Comparison of ENCODE assay signal across 14 cellular contexts in the genomic region with DNA sequence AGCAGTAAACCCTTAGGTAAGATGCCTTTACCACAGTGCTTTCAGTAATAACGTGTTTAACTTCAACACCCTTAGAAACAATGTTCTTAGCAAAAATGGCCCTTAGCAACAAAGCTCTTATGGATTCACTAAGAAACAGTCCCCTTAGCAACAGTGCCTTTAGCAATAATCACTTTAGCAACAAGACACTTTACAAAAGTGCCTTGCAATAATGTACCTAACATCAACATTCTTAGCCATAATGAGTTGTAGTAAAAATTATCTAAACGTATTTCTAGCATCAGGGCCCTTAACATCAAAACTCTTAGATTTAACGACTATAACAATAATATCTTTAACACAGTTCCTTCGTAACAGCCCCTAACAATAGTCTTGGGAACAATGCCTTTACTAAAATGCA. TPM values are rescaled to one million over a fixed set of nuclear protein-coding genes. Genes with fewer than 3 reads are reported as not detected.
DNase-seq lines count a peak whose midpoint lies in the region; ATAC-seq and TF ChIP-seq lines count a peak whose summit lies in the region.
"Not testable (repeated sequence)": the region's sequence is repeated elsewhere in the genome, so short reads cannot be mapped to it uniquely, and the experiment has no call there.
"Had no signal": no experiment of that assay in that cellular context is flagged by ENCODE, and none has a peak within 500 bp of the region (broad histone marks: within the 10 kb centered on the region; RNA-seq: fewer than 3 reads in every experiment).

No MANE protein-coding gene starts in this region.

- H3K9me3 Mint-ChIP-seq in endothelial cell (ENCODE audit: unreplicated experiment) = not testable (repeated sequence)

- not testable (repeated sequence) for H2BK5ac ChIP-seq in mesendoderm (ENCODE audit: low read length)

- not testable (repeated sequence) for H2AFZ ChIP-seq in neural cell (ENCODE audit: low read depth, low read length)

- not testable (repeated sequence) for H3K79me1 ChIP-seq in mesendoderm (ENCODE audit: low read length)

- not testable (repeated sequence) for TF ChIP-seq RAD21 in neural cell (conservative IDR thresholded peaks at IDR 0.05)

- peak; percentile 88 for TF ChIP-seq EP300 in neural cell (conservative IDR thresholded peaks at IDR 0.05; ENCODE audit: poor library complexity, severe bottlenecking)

- DNase-seq in T-helper 17 cell; endothelial cell (ENCODE audit: low spot score): not testable (repeated sequence)
- peak; percentile 1 for DNase-seq in inferior parietal cortex (ENCODE audit: extremely low spot score)
- DNase-seq in mesendoderm = peak; percentile 0

- H3K4me2 ChIP-seq in mesendoderm (ENCODE audit: low read length) = not testable (repeated sequence)
- H3K4me2 ChIP-seq in neural cell (ENCODE audit: low read length) = peak overlapping the region; percentile 10

- not testable (repeated sequence) for H3K36me3 ChIP-seq in mesendoderm (ENCODE audit: control insufficient read depth, insufficient read depth, low read length); neural cell (ENCODE audit: insufficient read depth, low read length); rectal smooth muscle tissue (ENCODE audit: control insufficient read depth, insufficient read depth, low read length)

- not testable (repeated sequence) for H3K36me3 Mint-ChIP-seq in T-helper 17 cell (ENCODE audit: low read depth); endothelial cell (ENCODE audit: low read depth, unreplicated experiment)

- not testable (repeated sequence) for H3F3A ChIP-seq in neural cell (ENCODE audit: insufficient read depth, low read length, poor library complexity, severe bottlenecking)

- H3K27ac Mint-ChIP-seq in T-helper 17 cell (peak overlapping the region; percentile 88), endothelial cell (ENCODE audit: unreplicated experiment) (peak overlapping the region; percentile 96)

- H3K27me3 ChIP-seq in mesendoderm (ENCODE audit: insufficient read depth, low read length, poor library complexity); neural cell (ENCODE audit: insufficient read depth, low read depth, low read length); rectal smooth muscle tissue (ENCODE audit: control insufficient read depth, insufficient read depth, low read length): not testable (repeated sequence)

- not testable (repeated sequence) for H2BK120ac ChIP-seq in mesendoderm (ENCODE audit: low read depth, low read length)

- not testable (repeated sequence) for TF ChIP-seq CTCF in endothelial cell (IDR thresholded peaks at IDR 0.05; ENCODE audit: unreplicated experiment); neural cell (IDR thresholded peaks at IDR 0.05; ENCODE audit: poor library complexity, severe bottlenecking)

- not testable (repeated sequence) for H3K27ac ChIP-seq in mesendoderm (ENCODE audit: low read depth, low read length)
- H3K27ac ChIP-seq in neural cell (ENCODE audit: low read length) = peak overlapping the region; percentile 78
- H3K27ac ChIP-seq in rectal smooth muscle tissue (ENCODE audit: low read depth, low read length) = peak overlapping the region; percentile 24

- H3K56ac ChIP-seq in mesendoderm (ENCODE audit: low read length) = not testable (repeated sequence)

- H3K9ac ChIP-seq in mesendoderm (ENCODE audit: low read length); rectal smooth muscle tissue (ENCODE audit: low read length): not testable (repeated sequence)
- H3K9ac ChIP-seq in neural cell (ENCODE audit: low read length) = peak overlapping the region; percentile 41

- not testable (repeated sequence) for H4K8ac ChIP-seq in mesendoderm (ENCODE audit: low read depth, low read length)

- H2AK5ac ChIP-seq in mesendoderm (ENCODE audit: low read length) = not testable (repeated sequence)

- peak; percentile 19 for ATAC-seq in T-helper 17 cell

- H3K4me3 ChIP-seq in mesendoderm (ENCODE audit: low read length); rectal smooth muscle tissue (ENCODE audit: low read length): not testable (repeated sequence)
- peak overlapping the region; percentile 32 for H3K4me3 ChIP-seq in neural cell (ENCODE audit: low read length)

- not testable (repeated sequence) for H3K23ac ChIP-seq in mesendoderm (ENCODE audit: low read length)

- not testable (repeated sequence) for H2BK15ac ChIP-seq in mesendoderm (replicated peaks; ENCODE audit: low read depth)

- H3K4ac ChIP-seq in mesendoderm (ENCODE audit: low read depth, low read length) = not testable (repeated sequence)

- H3K9me3 ChIP-seq in T-helper 17 cell (ENCODE audit: control insufficient read depth, low read length, poor library complexity, severe bottlenecking); neural cell (ENCODE audit: low read length): not testable (repeated sequence)

- not testable (repeated sequence) for H3K4me1 ChIP-seq in mesendoderm (ENCODE audit: control insufficient read depth, low read depth, low read length); rectal smooth muscle tissue (ENCODE audit: control insufficient read depth, insufficient read depth, low read length)

- WGBS in mesendoderm (ENCODE audit: extremely low coverage, insufficient coverage, low lambda C conversion rate) = no CpG with 5 or more reads among the region's 4 CpGs

- H3K79me2 ChIP-seq in mesendoderm (ENCODE audit: control insufficient read depth, insufficient read depth, low read length); neural cell (replicated peaks; ENCODE audit: insufficient read depth, low read length): not testable (repeated sequence)

- not testable (repeated sequence) for H3K27me3 Mint-ChIP-seq in T-helper 17 cell; endothelial cell (ENCODE audit: unreplicated experiment)

- not testable (repeated sequence) for H4K5ac ChIP-seq in mesendoderm (ENCODE audit: low read length)

- H3K4me3 Mint-ChIP-seq in T-helper 17 cell = peak overlapping the region; percentile 15
- H3K4me3 Mint-ChIP-seq in endothelial cell (ENCODE audit: unreplicated experiment) = peak overlapping the region; percentile 42

- not testable (repeated sequence) for H3K18ac ChIP-seq in mesendoderm (ENCODE audit: low read length)

- not testable (repeated sequence) for H3K4me1 Mint-ChIP-seq in T-helper 17 cell; endothelial cell (ENCODE audit: unreplicated experiment)

- H3K9me2 ChIP-seq in neural cell (ENCODE audit: insufficient read depth, low read length) = not testable (repeated sequence)

- not testable (repeated sequence) for H4K20me1 ChIP-seq in neural cell (ENCODE audit: insufficient read depth)

TF ChIP-seq in neural cell, 6 proteins besides CTCF, POLR2A, EP300 and RAD21:
- peak; percentile 10 for TF ChIP-seq POLR2AphosphoS5 (IDR thresholded peaks at IDR 0.05)

RNA-seq across cellular contexts. Expression of gene ZNF658, which starts 37.8 kb away (rescaled TPM):
- 1 to 10 TPM; 1.4 to 4.8 TPM for total RNA-seq in T-helper 17 cell
- 10.0 TPM for total RNA-seq in endothelial cell (ENCODE audit: unreplicated experiment)
- polyA plus RNA-seq in mesendoderm (2013, experiment 1 of 2) = 1.8 TPM
- 1.8 TPM for polyA plus RNA-seq in mesendoderm (2013, experiment 2 of 2)
- polyA plus RNA-seq in neural cell = 4.9 and 6.3 TPM in 2 replicates
- polyA minus RNA-seq in neural cell = 15.3 and 16.0 TPM in 2 replicates

RNA-seq across cellular contexts. Expression of gene SPATA31A3, which starts 54.1 kb away (rescaled TPM):
- total RNA-seq in T-helper 17 cell (not detected), endothelial cell (ENCODE audit: unreplicated experiment) (not detected)
- 0.01 TPM for polyA plus RNA-seq in mesendoderm (2013, experiment 1 of 2)
- polyA plus RNA-seq in mesendoderm (2013, experiment 2 of 2) = 0.06 TPM
- polyA plus RNA-seq in neural cell = not detected in 2 replicates
- not detected in 2 replicates for polyA minus RNA-seq in neural cell
- total RNA-seq: A673; CD4-positive, alpha-beta memory T cell; CD4-positive, CD25-positive, alpha-beta regulatory T cell; CD8-positive, alpha-beta memory T cell; Daoy; GM12878 had no signal
- polyA plus RNA-seq: AG04450; CD14-positive monocyte; CD4-positive, alpha-beta memory T cell; CD4-positive, CD25-positive, alpha-beta regulatory T cell; CD8-positive, alpha-beta memory T cell; GM12878 had no signal
